In the genomic region with DNA sequence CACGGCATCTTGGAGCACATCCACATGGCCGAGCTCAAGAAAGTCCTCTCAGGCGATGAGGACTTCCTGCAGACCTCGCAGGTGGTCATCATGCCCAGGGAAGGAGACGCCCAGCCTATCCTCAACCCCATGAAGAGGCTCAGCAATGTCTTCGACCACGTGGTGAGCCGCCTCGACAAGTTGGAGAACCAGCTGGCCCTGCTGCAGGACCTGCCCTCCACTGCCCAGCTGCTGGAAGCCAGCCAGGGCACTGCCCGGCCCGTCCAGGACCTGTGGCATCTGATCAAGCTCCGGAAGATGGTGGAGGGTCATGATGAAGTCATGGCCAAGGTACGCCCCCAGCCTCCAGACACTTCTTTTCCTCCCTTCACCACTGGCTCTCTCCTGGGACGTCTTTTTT, we compare ENCODE assay signal across 1 cellular context.
TF ChIP-seq lines count a peak whose summit lies in the region.

No MANE protein-coding gene starts in this region.

TF ChIP-seq in H1, 55 proteins besides CTCF, POLR2A, EP300 and RAD21:
- TF ChIP-seq JUND (IDR thresholded peaks at IDR 0.05; ENCODE audit: low read length) (no peak), HDAC6 (IDR thresholded peaks at IDR 0.05; ENCODE audit: low read depth, low read length) (no peak), CHD7 (IDR thresholded peaks at IDR 0.05; ENCODE audit: insufficient replicate concordance, low read length) (no peak), BCL11A (IDR thresholded peaks at IDR 0.05; ENCODE audit: low read depth in 2 of 2, low read length in 2 of 2) (no peak)
TF ChIP-seq in H1: peak in this region for 0.
